Comparison of ENCODE assay signal across 13 cellular contexts in the genomic region with DNA sequence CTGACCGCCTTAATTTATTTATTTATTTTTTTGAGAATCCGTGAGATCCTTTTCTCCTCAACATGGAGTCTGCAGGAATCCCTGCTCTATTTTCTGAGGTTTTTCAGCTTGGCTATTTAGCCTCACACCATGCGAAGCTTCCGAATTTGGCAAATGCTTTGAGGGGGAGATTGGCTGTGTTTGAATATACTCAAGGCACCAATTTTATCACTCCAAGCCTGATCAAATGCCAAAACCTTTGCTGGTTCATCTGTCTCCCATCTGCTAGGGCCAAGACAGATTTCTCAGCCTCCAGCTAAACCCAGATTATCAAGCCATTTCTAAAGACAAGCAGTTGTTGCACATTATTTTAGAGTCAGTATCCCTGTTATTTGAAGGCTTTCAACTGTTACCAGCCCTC.
"Had no signal": no experiment of that assay in that cellular context is flagged by ENCODE, and none has a peak within 500 bp of the region (broad histone marks: within the 10 kb centered on the region; RNA-seq: fewer than 3 reads in every experiment).

No MANE protein-coding gene starts in this region.

- H3K4me1 ChIP-seq: vagina had no signal

- H3K9me3 Mint-ChIP-seq: endodermal cell; mesothelial cell of epicardium; stimulated activated naive B cell treated with anti-CD40 and anti-IgM and Interleukin-4, amounts not matched to agents 10 μg/mL and 1 μg/mL and 100 μg/mL, for 72 hours had no signal

- H3K36me3 Mint-ChIP-seq: mesothelial cell of epicardium; stimulated activated naive B cell treated with anti-CD40 and anti-IgM and Interleukin-4, amounts not matched to agents 10 μg/mL and 1 μg/mL and 100 μg/mL, for 72 hours had no signal

- H3K9me3 ChIP-seq: neutrophil, tibial nerve, vagina had no signal

- H3K27ac Mint-ChIP-seq: endodermal cell; mesothelial cell of epicardium; stimulated activated naive B cell treated with anti-CD40 and anti-IgM and Interleukin-4, amounts not matched to agents 10 μg/mL and 1 μg/mL and 100 μg/mL, for 72 hours had no signal

- H3K36me3 ChIP-seq: neutrophil, tibial nerve, vagina had no signal

- H3K27me3 ChIP-seq: dorsolateral prefrontal cortex, neutrophil, tibial nerve, vagina had no signal

- H3K27me3 Mint-ChIP-seq: stimulated activated naive B cell treated with anti-CD40 and anti-IgM and Interleukin-4, amounts not matched to agents 10 μg/mL and 1 μg/mL and 100 μg/mL, for 72 hours had no signal

- H3K4me3 ChIP-seq: dorsolateral prefrontal cortex, lung, tibial nerve, vagina had no signal

- H3K4me1 Mint-ChIP-seq: endodermal cell; stimulated activated naive B cell treated with anti-CD40 and anti-IgM and Interleukin-4, amounts not matched to agents 10 μg/mL and 1 μg/mL and 100 μg/mL, for 72 hours had no signal

- H3K4me3 Mint-ChIP-seq: endodermal cell; mesothelial cell of epicardium; stimulated activated naive B cell treated with anti-CD40 and anti-IgM and Interleukin-4, amounts not matched to agents 10 μg/mL and 1 μg/mL and 100 μg/mL, for 72 hours had no signal

- ATAC-seq: stimulated activated naive B cell treated with anti-CD40 and anti-IgM and Interleukin-4, amounts not matched to agents 10 μg/mL and 1 μg/mL and 100 μg/mL, for 72 hours had no signal

- DNase-seq: activated CD4-positive, CD25-positive, alpha-beta regulatory T cell treated with anti-CD3 and anti-CD28 coated beads, Interleukin-2, amount 50 U/mL, for 72 hours; activated naive CD4-positive, alpha-beta T cell treated with Interleukin-2 at 50 U/mL for 16 hours; activated T-cell treated with anti-CD3 and anti-CD28 coated beads for 4 hours; endodermal cell; islet precursor cell; posterior cingulate gyrus; stimulated activated naive B cell treated with anti-CD40 and anti-IgM and Interleukin-4, amounts not matched to agents 10 μg/mL and 1 μg/mL and 100 μg/mL, for 72 hours had no signal

- H3K27ac ChIP-seq: neutrophil, tibial nerve, vagina had no signal
